8 cellular contexts compared by ENCODE assay signal in the genomic region with DNA sequence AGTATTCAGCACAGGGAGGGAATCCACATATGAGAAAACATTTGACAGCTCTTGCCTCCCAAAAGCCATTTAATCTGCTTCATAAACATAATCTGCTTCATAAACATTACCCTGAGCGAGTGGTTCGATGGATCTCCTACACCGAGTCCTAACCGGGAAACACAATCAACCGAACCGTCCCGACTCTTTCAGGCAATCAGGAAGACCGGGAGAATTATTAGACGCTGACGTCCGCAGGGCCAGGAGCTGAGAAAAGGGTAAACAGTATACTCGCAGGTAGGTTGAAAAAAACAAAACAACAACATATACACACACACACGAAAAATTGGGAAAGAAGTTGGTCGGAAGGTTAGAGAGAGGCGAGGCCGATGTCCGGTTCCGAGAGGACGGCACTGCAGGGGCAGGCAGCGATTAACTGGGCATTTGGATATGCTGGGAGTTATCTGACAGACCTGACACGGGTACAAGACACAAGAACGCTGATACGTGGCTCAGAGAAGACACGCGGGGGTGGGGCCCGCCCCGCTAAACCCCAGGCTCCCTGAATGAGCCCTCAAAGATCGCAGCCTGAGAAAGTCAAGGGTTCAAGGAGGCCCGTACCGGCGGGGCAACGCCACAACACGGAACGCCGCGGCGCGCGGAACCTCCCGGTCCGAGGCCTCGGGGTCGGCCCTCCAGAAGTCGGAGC. TPM values are rescaled to one million over a fixed set of nuclear protein-coding genes. Genes with fewer than 3 reads are reported as not detected.
DNase-seq lines count a peak whose midpoint lies in the region; ATAC-seq and TF ChIP-seq lines count a peak whose summit lies in the region.

No MANE protein-coding gene starts in this region.

- H3K36me3 ChIP-seq in BJ (ENCODE audit: control insufficient read depth, insufficient read depth, low read length) = no peaks in the 10 kb centered on the region
- peaks cover 4% of the 10 kb centered on the region for H3K36me3 ChIP-seq in muscle layer of colon (ENCODE audit: insufficient read depth, low read length)

- H3K9me3 ChIP-seq in muscle layer of colon (ENCODE audit: low read length) = no peaks in the 10 kb centered on the region

- TF ChIP-seq CTCF in BJ (IDR thresholded peaks at IDR 0.05; ENCODE audit: insufficient read depth, low read depth, low read length) (no peak), VCaP (conservative IDR thresholded peaks at IDR 0.05) (no peak), epithelial cell of esophagus (IDR thresholded peaks at IDR 0.05; ENCODE audit: insufficient read depth, low read depth, low read length, missing control alignments) (no peak)

- no peaks in the 10 kb centered on the region for H3K27me3 ChIP-seq in BJ (ENCODE audit: control insufficient read depth, insufficient read depth, low read length)
- H3K27me3 ChIP-seq in muscle layer of colon (ENCODE audit: control insufficient read depth in 1 of 2, insufficient read depth in 2 of 2, low read length in 2 of 2) = no peaks in the 10 kb centered on the region

- POLR2A ChIA-PET in BJ (lab: Charles Lee) = interaction anchor here (1.2 kb wide), 1 partner anchor 16 kb away, joined by 3 read pairs; no protein-coding TSS in a partner anchor

- no peak for DNase-seq in BJ (ENCODE audit: low read depth)
- peak; percentile 62 for DNase-seq in epithelial cell of esophagus (ENCODE audit: low read depth)
- no peak for DNase-seq in KG1 (lab: John Stamatoyannopoulos, UW)

- ATAC-seq in GM19351 (IDR thresholded peaks at IDR 0.05; ENCODE audit: unreplicated experiment) (peak; percentile 29), HG03442 (IDR thresholded peaks at IDR 0.05; ENCODE audit: unreplicated experiment) (peak; percentile 23)

- H3K27ac ChIP-seq in VCaP = peak overlapping the region; percentile 89
- peak overlapping the region; percentile 92 for H3K27ac ChIP-seq in muscle layer of colon (ENCODE audit: low read depth, low read length)
- peak overlapping the region; percentile 47 for H3K27ac ChIP-seq in temporal lobe (ENCODE audit: low read depth, low read length)

- CTCF ChIA-PET in BJ (lab: Yijun Ruan, JAX) = interaction anchor here (0.6 to 1.8 kb wide), 4 partner anchors 28 to 157 kb away, joined by 3 to 5 read pairs (median 3); no protein-coding TSS in a partner anchor

- peak overlapping the region; percentile 99 for H3K9ac ChIP-seq in muscle layer of colon (ENCODE audit: low read length)

- H3K4me3 ChIP-seq in BJ (ENCODE audit: low read depth, low read length) = peak overlapping the region; percentile 99
- H3K4me3 ChIP-seq in epithelial cell of esophagus (ENCODE audit: low read length) = peak overlapping the region; percentile 82
- H3K4me3 ChIP-seq in muscle layer of colon (ENCODE audit: low read depth in 1 of 2, low read length in 2 of 2) = peak overlapping the region; percentile 88 to 94

- H3K4me1 ChIP-seq in muscle layer of colon (ENCODE audit: insufficient read depth, low read length) = peaks cover 17% of the 10 kb centered on the region

RNA-seq across cellular contexts. Expression of gene AP1G1, which starts 0.6 kb away (rescaled TPM):
- 59.8 and 86.6 TPM in 2 replicates for polyA plus RNA-seq in BJ (2011; rRNA removed)
- 96.4 and 118 TPM in 2 replicates for polyA minus RNA-seq in BJ (2011; rRNA and poly(A)+ RNA removed)
- total RNA-seq in temporal lobe = 96.1 TPM

RNA-seq across cellular contexts. Expression of gene ATXN1L, which starts 37.7 kb away (rescaled TPM):
- polyA plus RNA-seq in BJ (2011; rRNA removed) = 13.5 and 13.6 TPM in 2 replicates
- polyA minus RNA-seq in BJ (2011; rRNA and poly(A)+ RNA removed) = 11.5 and 13.4 TPM in 2 replicates
- 8.4 TPM for total RNA-seq in temporal lobe
